Comparison of ENCODE assay signal across 34 cellular contexts in the genomic region with DNA sequence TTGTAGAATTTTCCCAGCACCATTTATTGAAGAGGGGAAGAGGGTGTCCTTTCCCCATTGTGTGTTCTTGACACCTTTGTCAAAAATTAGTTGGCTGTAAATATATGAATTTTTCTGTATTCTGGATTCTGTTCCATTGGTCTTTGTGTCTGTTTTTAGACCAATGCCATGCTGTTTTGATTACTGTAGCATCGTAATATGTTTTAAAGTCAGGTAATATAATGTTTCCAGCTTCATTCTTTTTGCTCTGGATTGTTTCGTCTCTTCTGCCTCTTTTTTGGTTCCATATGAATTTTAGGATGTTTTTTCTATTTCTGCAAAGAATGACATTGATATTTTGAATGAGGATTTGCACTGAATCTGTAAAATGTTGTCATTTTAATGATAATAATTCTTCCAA.
"Had no signal": no experiment of that assay in that cellular context is flagged by ENCODE, and none has a peak within 500 bp of the region (broad histone marks: within the 10 kb centered on the region; RNA-seq: fewer than 3 reads in every experiment).

No MANE protein-coding gene starts in this region.

- H3K27me3 ChIP-seq: adrenal gland, body of pancreas, esophagus squamous epithelium, gastroesophageal sphincter, heart right ventricle had no signal

- H3K9me3 ChIP-seq: body of pancreas had no signal

- H3K36me3 ChIP-seq: adrenal gland, gastroesophageal sphincter, heart right ventricle had no signal

- H3K27me3 Mint-ChIP-seq: activated CD4-positive, alpha-beta memory T cell treated with anti-CD3 and anti-CD28 coated beads for 36 hours; activated CD4-positive, alpha-beta T cell treated with anti-CD3 and anti-CD28 coated beads for 36 hours; activated CD4-positive, alpha-beta T cell treated with anti-CD3 and anti-CD28 coated beads, Interleukin-2, amount 10 ng/mL, durations not matched to agents 24 days and 14 days; activated CD8-positive, alpha-beta memory T cell treated with anti-CD3 and anti-CD28 coated beads, Interleukin-2, amount 10 ng/mL, durations not matched to agents 7 days and 5 days; activated naive CD4-positive, alpha-beta T cell treated with anti-CD3 and anti-CD28 coated beads, Interleukin-2, amount 50 U/mL, for 24 hours; activated naive CD8-positive, alpha-beta T cell treated with anti-CD3 and anti-CD28 coated beads for 36 hours; activated naive CD8-positive, alpha-beta T cell treated with anti-CD3 and anti-CD28 coated beads, Interleukin-2, amount 50 U/mL, for 24 hours; effector memory CD8-positive, alpha-beta T cell had no signal

- H3K4me3 ChIP-seq: adrenal gland, body of pancreas, esophagus squamous epithelium, gastroesophageal sphincter, heart right ventricle had no signal

- H3K4me3 Mint-ChIP-seq: activated CD4-positive, alpha-beta memory T cell treated with anti-CD3 and anti-CD28 coated beads for 36 hours; activated CD4-positive, alpha-beta T cell treated with anti-CD3 and anti-CD28 coated beads for 36 hours; activated CD4-positive, alpha-beta T cell treated with anti-CD3 and anti-CD28 coated beads, Interleukin-2, amount 10 ng/mL, durations not matched to agents 24 days and 14 days; activated CD8-positive, alpha-beta memory T cell treated with anti-CD3 and anti-CD28 coated beads, Interleukin-2, amount 10 ng/mL, durations not matched to agents 7 days and 5 days; activated CD8-positive, alpha-beta T cell treated with anti-CD3 and anti-CD28 coated beads, Interleukin-2, amount 10 ng/mL, durations not matched to agents 7 days and 5 days; activated naive CD4-positive, alpha-beta T cell treated with anti-CD3 and anti-CD28 coated beads for 36 hours; activated naive CD4-positive, alpha-beta T cell treated with anti-CD3 and anti-CD28 coated beads, Interleukin-2, amount 50 U/mL, for 24 hours; activated naive CD8-positive, alpha-beta T cell treated with anti-CD3 and anti-CD28 coated beads for 36 hours; activated naive CD8-positive, alpha-beta T cell treated with anti-CD3 and anti-CD28 coated beads, Interleukin-2, amount 50 U/mL, for 24 hours; activated T-helper 1 cell treated with anti-CD3 and anti-CD28 coated beads, Interleukin-12 subunit alpha, Interleukin-12 subunit beta, Interleukin-2, Interleukin-4 antibody, amounts not matched to agents 30 ng/mL and 10 ng/mL and 1 ng/mL, durations not matched to agents 14 hours and 24 hours and 36 hours; effector memory CD8-positive, alpha-beta T cell; T-helper 1 cell treated with Interleukin-12 subunit alpha and Interleukin-12 subunit beta and Interleukin-4 antibody, amounts not matched to agents 30 μg/mL and 1 μg/mL, for 36 hours had no signal

- DNase-seq: activated CD4-positive, alpha-beta memory T cell treated with anti-CD3 and anti-CD28 coated beads for 36 hours; activated CD4-positive, alpha-beta T cell treated with anti-CD3 and anti-CD28 coated beads for 36 hours; activated CD4-positive, alpha-beta T cell treated with anti-CD3 and anti-CD28 coated beads, Interleukin-2, amount 10 ng/mL, durations not matched to agents 24 days and 14 days; activated CD4-positive, CD25-positive, alpha-beta regulatory T cell; activated CD4-positive, CD25-positive, alpha-beta regulatory T cell treated with anti-CD3 and anti-CD28 coated beads, Interleukin-2, amount 50 U/mL, for 72 hours; activated CD8-positive, alpha-beta memory T cell treated with anti-CD3 and anti-CD28 coated beads, Interleukin-2, amount 10 ng/mL, durations not matched to agents 7 days and 5 days; activated CD8-positive, alpha-beta memory T cell treated with anti-CD3 and anti-CD28 coated beads, Interleukin-2, amount 50 U/mL, for 4 hours; activated CD8-positive, alpha-beta T cell treated with anti-CD3 and anti-CD28 coated beads, Interleukin-2, amount 10 ng/mL, durations not matched to agents 7 days and 5 days; activated effector memory CD4-positive, alpha-beta T cell treated with anti-CD3 and anti-CD28 coated beads, Interleukin-2, amount 50 U/mL, for 16 hours; activated naive CD4-positive, alpha-beta T cell treated with anti-CD3 and anti-CD28 coated beads for 36 hours; activated naive CD8-positive, alpha-beta T cell treated with anti-CD3 and anti-CD28 coated beads for 36 hours; activated naive CD8-positive, alpha-beta T cell treated with anti-CD3 and anti-CD28 coated beads, Interleukin-2, amount 50 U/mL, for 24 hours; activated T-cell treated with anti-CD3 and anti-CD28 coated beads, Interleukin-2, amount 50 U/mL, for 1 hour; activated T-cell treated with anti-CD3 and anti-CD28 coated beads, Interleukin-2, amount 50 U/mL, for 48 hours; adrenal gland; amygdala; aorta; body of pancreas; caudate nucleus; cortex of kidney; dermis blood vessel endothelial cell; effector CD4-positive, alpha-beta T cell; effector memory CD8-positive, alpha-beta T cell; esophagus squamous epithelium; foreskin melanocyte; heart right ventricle; T-helper 9 cell had no signal

- H3K27ac Mint-ChIP-seq: activated CD4-positive, alpha-beta memory T cell treated with anti-CD3 and anti-CD28 coated beads for 36 hours; activated CD4-positive, alpha-beta T cell treated with anti-CD3 and anti-CD28 coated beads for 36 hours; activated CD4-positive, alpha-beta T cell treated with anti-CD3 and anti-CD28 coated beads, Interleukin-2, amount 10 ng/mL, durations not matched to agents 24 days and 14 days; activated CD8-positive, alpha-beta memory T cell treated with anti-CD3 and anti-CD28 coated beads, Interleukin-2, amount 10 ng/mL, durations not matched to agents 7 days and 5 days; activated CD8-positive, alpha-beta T cell treated with anti-CD3 and anti-CD28 coated beads, Interleukin-2, amount 10 ng/mL, durations not matched to agents 7 days and 5 days; activated naive CD4-positive, alpha-beta T cell treated with anti-CD3 and anti-CD28 coated beads for 36 hours; activated naive CD4-positive, alpha-beta T cell treated with anti-CD3 and anti-CD28 coated beads, Interleukin-2, amount 50 U/mL, for 24 hours; activated naive CD8-positive, alpha-beta T cell treated with anti-CD3 and anti-CD28 coated beads for 36 hours; activated naive CD8-positive, alpha-beta T cell treated with anti-CD3 and anti-CD28 coated beads, Interleukin-2, amount 50 U/mL, for 24 hours; activated T-helper 1 cell treated with anti-CD3 and anti-CD28 coated beads, Interleukin-12 subunit alpha, Interleukin-12 subunit beta, Interleukin-2, Interleukin-4 antibody, amounts not matched to agents 30 ng/mL and 10 ng/mL and 1 ng/mL, durations not matched to agents 14 hours and 24 hours and 36 hours; activated T-helper 2 cell treated with anti-CD3 and anti-CD28 coated beads, Interferon-gamma antibody, Interleukin-2, Interleukin-4, amounts not matched to agents 10 μg/mL and 5 μg/mL and 100 μg/mL, durations not matched to agents 14 hours and 24 hours and 36 hours; effector memory CD8-positive, alpha-beta T cell; T-helper 1 cell treated with Interleukin-12 subunit alpha and Interleukin-12 subunit beta and Interleukin-4 antibody, amounts not matched to agents 30 μg/mL and 1 μg/mL, for 36 hours had no signal

- H3K27ac ChIP-seq: adrenal gland, body of pancreas, epithelial cell of prostate, esophagus squamous epithelium, gastroesophageal sphincter, heart right ventricle had no signal

- H3K4me1 ChIP-seq: body of pancreas had no signal

- ATAC-seq: activated CD4-positive, alpha-beta T cell treated with anti-CD3 and anti-CD28 coated beads for 36 hours; activated CD8-positive, alpha-beta memory T cell treated with anti-CD3 and anti-CD28 coated beads, Interleukin-2, amount 10 ng/mL, durations not matched to agents 7 days and 5 days; activated CD8-positive, alpha-beta T cell treated with anti-CD3 and anti-CD28 coated beads, Interleukin-2, amount 10 ng/mL, durations not matched to agents 7 days and 5 days; activated naive CD8-positive, alpha-beta T cell treated with anti-CD3 and anti-CD28 coated beads, Interleukin-2, amount 50 U/mL, for 24 hours; body of pancreas; effector memory CD8-positive, alpha-beta T cell; gastroesophageal sphincter; heart right ventricle had no signal

- FAIRE-seq: endothelial cell of umbilical vein had no signal
